Comparison of ENCODE assay signal across 12 cellular contexts in genomic region chr2:177670791-177671528, GRCh38.
DNase-seq lines count a peak whose midpoint lies in the region; ATAC-seq, FAIRE-seq and TF ChIP-seq lines count a peak whose summit lies in the region.
"Had no signal": no experiment of that assay in that cellular context is flagged by ENCODE, and none has a peak within 500 bp of the region (broad histone marks: within the 10 kb centered on the region; RNA-seq: fewer than 3 reads in every experiment).

No MANE protein-coding gene starts in this region.

- no peak overlapping the region for H3K27ac ChIP-seq in OCI-LY1 (ENCODE audit: low read depth, low read length, poor library complexity, severe bottlenecking)

- no peak for FAIRE-seq in GM12891 (lab: Jason Lieb, UNC)
- no peak for FAIRE-seq in RCC 7860 (lab: Jason Lieb, UNC)
- FAIRE-seq: keratinocyte had no signal

- H3K4me1 ChIP-seq in OCI-LY1 (ENCODE audit: insufficient read depth, low read length, severe bottlenecking), result peaks cover 9% of the 10 kb centered on the region

- no peaks in the 10 kb centered on the region for H3K36me3 ChIP-seq in OCI-LY1 (ENCODE audit: insufficient read depth, low read length)

- TF ChIP-seq CTCF in OCI-LY1 (IDR thresholded peaks at IDR 0.05; ENCODE audit: low read length), result no peak

- H3K9me2 ChIP-seq in OCI-LY1 (ENCODE audit: low read depth, low read length), result no peaks in the 10 kb centered on the region

- DNase-seq in GM12891 (ENCODE audit: insufficient read length, low spot score) (no peak), islet precursor cell (peak; percentile 68), RCC 7860 (ENCODE audit: low spot score) (no peak), NCI-H2196 (lab: John Stamatoyannopoulos, UW; ENCODE audit: unreplicated experiment) (no peak), germinal center (ENCODE audit: low spot score) (no peak), hepatic stellate cell (ENCODE audit: low spot score) (no peak)
- DNase-seq: activated T-cell treated with anti-CD3 and anti-CD28 coated beads, Interleukin-2, amount 50 U/mL, for 48 hours; NCI-H1092; NCI-H524 had no signal

- no peaks in the 10 kb centered on the region for H3K27me3 ChIP-seq in OCI-LY1 (ENCODE audit: insufficient read depth, low read length)

- H3K9ac ChIP-seq in OCI-LY1 (ENCODE audit: low read length), result no peak overlapping the region

- ATAC-seq in GM21526 (IDR thresholded peaks at IDR 0.05; ENCODE audit: low FRiP score, unreplicated experiment), result peak; percentile 62

- H3F3A ChIP-seq in OCI-LY1 (ENCODE audit: insufficient read depth, low read length), result no peaks in the 10 kb centered on the region

- no peaks in the 10 kb centered on the region for H3K79me2 ChIP-seq in OCI-LY1 (ENCODE audit: insufficient read depth, low read length)

- H3K4me3 ChIP-seq in OCI-LY1 (ENCODE audit: low read depth, low read length, poor library complexity, severe bottlenecking), result no peak overlapping the region

- H2AFZ ChIP-seq in OCI-LY1 (ENCODE audit: low read length), result peak overlapping the region; percentile 82; the same call in 1 of the 2 replicates

- H3K9me3 ChIP-seq in OCI-LY1 (ENCODE audit: low read length), result no peaks in the 10 kb centered on the region

- H4K20me1 ChIP-seq in OCI-LY1 (ENCODE audit: insufficient read depth, low read length), result no peaks in the 10 kb centered on the region

- no peak for TF ChIP-seq POLR2A in GM12891 (IDR thresholded peaks at IDR 0.05; ENCODE audit: low read depth, low read length)

- H3K4me2 ChIP-seq in OCI-LY1 (ENCODE audit: low read length), result no peak overlapping the region

TF ChIP-seq in GM12891, 5 proteins besides CTCF, POLR2A, EP300 and RAD21:
- TF ChIP-seq PAX5 (IDR thresholded peaks at IDR 0.05; ENCODE audit: insufficient read depth, low read length, severe bottlenecking) (no peak), TAF1 (IDR thresholded peaks at IDR 0.05; ENCODE audit: low read depth, low read length) (no peak), POLR2AphosphoS5 (IDR thresholded peaks at IDR 0.05; ENCODE audit: low read depth, low read length) (no peak), POU2F2 (IDR thresholded peaks at IDR 0.05; ENCODE audit: low read depth, low read length) (no peak), SPI1 (IDR thresholded peaks at IDR 0.05; ENCODE audit: low read depth, low read length) (peak; percentile 64)
TF ChIP-seq in GM12891: peak in this region for 1.
